In genomic region chr9:114804504-114804903, GRCh38 we compare ENCODE assay signal across 11 cellular contexts. TPM values are rescaled to one million over a fixed set of nuclear protein-coding genes. Genes with fewer than 3 reads are reported as not detected.
DNase-seq lines count a peak whose midpoint lies in the region; ATAC-seq, FAIRE-seq and TF ChIP-seq lines count a peak whose summit lies in the region.
"Had no signal": no experiment of that assay in that cellular context is flagged by ENCODE, and none has a peak within 500 bp of the region (broad histone marks: within the 10 kb centered on the region; RNA-seq: fewer than 3 reads in every experiment).

No MANE protein-coding gene starts in this region.

- no peaks in the 10 kb centered on the region for H3K9me2 ChIP-seq in Karpas-422 (replicated peaks; ENCODE audit: insufficient read depth, low read length)

- H3K79me2 ChIP-seq in Karpas-422 (ENCODE audit: low read length), result peaks cover 31% of the 10 kb centered on the region

- peak overlapping the region; percentile 95 for H3K9ac ChIP-seq in Karpas-422 (ENCODE audit: low read length)

- peak overlapping the region; percentile 99 for H3K27ac ChIP-seq in Karpas-422 (ENCODE audit: low read length)
- H3K27ac ChIP-seq in lung (ENCODE audit: low read depth in 1 of 2, low read length in 1 of 2), result peak overlapping the region in 1 of 2 donors; percentile 61

- H3K36me3 Mint-ChIP-seq in effector memory CD8-positive, alpha-beta T cell (ENCODE audit: insufficient read depth), result peaks cover 2% of the 10 kb centered on the region
- H3K36me3 Mint-ChIP-seq: memory B cell had no signal

- no peak for FAIRE-seq in bronchial epithelial cell (lab: Jason Lieb, UNC)

- no peak overlapping the region for H2AFZ ChIP-seq in Karpas-422 (ENCODE audit: low read length)

- H3K27me3 ChIP-seq in Karpas-422 (ENCODE audit: low read length), result no peaks in the 10 kb centered on the region
- no peaks in the 10 kb centered on the region for H3K27me3 ChIP-seq in bronchial epithelial cell (ENCODE audit: control insufficient read depth, insufficient read depth, low read length)
- H3K27me3 ChIP-seq in lung (ENCODE audit: control insufficient read depth, insufficient read depth), result no peaks in the 10 kb centered on the region

- no peak for TF ChIP-seq CTCF in bronchial epithelial cell (IDR thresholded peaks at IDR 0.05; ENCODE audit: insufficient read depth, low read length, severe bottlenecking)
- TF ChIP-seq CTCF in lung (IDR thresholded peaks at IDR 0.05; ENCODE audit: control extremely low read depth, extremely low read depth), result no peak

- WGBS in lung, 2 donors, result 36 to 63% methylated on average over 5 of the region's 5 CpGs

- no peaks in the 10 kb centered on the region for H3K9me3 ChIP-seq in Karpas-422 (ENCODE audit: low read length)
- H3K9me3 ChIP-seq in lung (ENCODE audit: control insufficient read depth in 2 of 2, insufficient read depth in 1 of 2, low read length in 1 of 2), result no peaks in the 10 kb centered on the region

- H3K4me3 ChIP-seq in Karpas-422 (ENCODE audit: low read length) (peak overlapping the region; percentile 93), bronchial epithelial cell (ENCODE audit: low read depth, low read length) (no peak overlapping the region), lung (no peak overlapping the region)

- peaks cover 23% of the 10 kb centered on the region in 2 donors for H3K4me1 Mint-ChIP-seq in effector memory CD8-positive, alpha-beta T cell (ENCODE audit: low read depth in 2 of 2)

- no peak overlapping the region for H3K4me3 Mint-ChIP-seq in effector memory CD8-positive, alpha-beta T cell
- H3K4me3 Mint-ChIP-seq: memory B cell had no signal

- H3K36me3 ChIP-seq in Karpas-422 (ENCODE audit: insufficient read depth, low read length) (peaks cover 40% of the 10 kb centered on the region), bronchial epithelial cell (ENCODE audit: control insufficient read depth, insufficient read depth, low read length) (no peaks in the 10 kb centered on the region), lung (ENCODE audit: control insufficient read depth in 2 of 2, insufficient read depth in 2 of 2, low read length in 2 of 2) (no peaks in the 10 kb centered on the region)

- DNase-seq in AG08396 (ENCODE audit: low spot score) (peak; percentile 40), Karpas-422 (no peak), bronchial epithelial cell (ENCODE audit: low read depth) (peak; percentile 80), lung (ENCODE audit: low spot score) (peak; percentile 32)
- DNase-seq in effector memory CD8-positive, alpha-beta T cell, result no peak
- DNase-seq in stimulated activated CD4-positive, alpha-beta T cell treated with anti-CD3 and anti-CD28 coated beads, Interleukin-4, amount 100 ng/mL, for 24 hours, result no peak
- DNase-seq: activated CD4-positive, CD25-positive, alpha-beta regulatory T cell treated with anti-CD3 and anti-CD28 coated beads, Interleukin-2, amount 50 U/mL, for 72 hours; stimulated activated CD4-positive, alpha-beta T cell treated with anti-CD3 and anti-CD28 coated beads, Interleukin-4, amount 100 ng/mL, for 4 hours had no signal

- H3K9me3 Mint-ChIP-seq in effector memory CD8-positive, alpha-beta T cell, result no peaks in the 10 kb centered on the region
- H3K9me3 Mint-ChIP-seq: memory B cell had no signal

- H3K27ac Mint-ChIP-seq in effector memory CD8-positive, alpha-beta T cell, result no peak overlapping the region
- H3K27ac Mint-ChIP-seq: memory B cell had no signal

- ATAC-seq in lung (ENCODE audit: insufficient read depth, low FRiP score) (no peak), HG03196 (IDR thresholded peaks at IDR 0.05; ENCODE audit: unreplicated experiment) (no peak), GM18505 (IDR thresholded peaks at IDR 0.05; ENCODE audit: unreplicated experiment) (no peak)
- ATAC-seq in effector memory CD8-positive, alpha-beta T cell (replicated peaks), result no peak

- H3K4me2 ChIP-seq in Karpas-422 (ENCODE audit: low read depth, low read length, poor library complexity, severe bottlenecking), result peak overlapping the region; percentile 87

- peaks cover 88% of the 10 kb centered on the region for H3K4me1 ChIP-seq in Karpas-422 (ENCODE audit: low read length)
- H3K4me1 ChIP-seq in lung (ENCODE audit: control insufficient read depth in 2 of 2, insufficient read depth in 2 of 2, low read length in 2 of 2), result peaks cover 0 to 11% of the 10 kb centered on the region in 2 donors

- peaks cover 0 to 8% of the 10 kb centered on the region in 2 donors for H3K27me3 Mint-ChIP-seq in effector memory CD8-positive, alpha-beta T cell

- TF ChIP-seq POLR2A in GM18505 (IDR thresholded peaks at IDR 0.05; ENCODE audit: borderline replicate concordance, extremely low read depth, insufficient read depth, insufficient read length), result no peak

- H4K20me1 ChIP-seq in Karpas-422 (ENCODE audit: insufficient read depth, low read depth, low read length), result peaks cover 9% of the 10 kb centered on the region; the same call in 1 of the 2 replicates

RNA-seq across cellular contexts. Expression of gene TNFSF15, which starts 1.3 kb away (rescaled TPM):
- 20.6 and 32.5 TPM in 2 replicates for total RNA-seq in Karpas-422 (2014; rRNA removed; shearing (Covaris generic); ENCODE audit: low replicate concordance)
- under 0.01 TPM in 1 of 2 replicates, not detected in the other for total RNA-seq in bronchial epithelial cell
- 10 to 100 TPM in 1 of 2 donors, 1 to 10 TPM in 1; 5.6 to 24.5 TPM for total RNA-seq in lung
- polyA plus RNA-seq in lung, result 1 to 10 TPM; 2.0 to 2.7 TPM

Comparison
In these comparisons a context has a peak if more than half of its experiments do, and no peak if none do; other contexts are left out.
1. DNase-seq: peak in AG08396 (single experiment), bronchial epithelial cell (single experiment) and lung (single experiment); none in Karpas-422 (single experiment), effector memory CD8-positive, alpha-beta T cell (0 of 3) and stimulated activated CD4-positive, alpha-beta T cell treated with anti-CD3 and anti-CD28 coated beads, Interleukin-4, amount 100 ng/mL, for 24 hours (single experiment).